8 cellular contexts compared by ENCODE assay signal in the genomic region with DNA sequence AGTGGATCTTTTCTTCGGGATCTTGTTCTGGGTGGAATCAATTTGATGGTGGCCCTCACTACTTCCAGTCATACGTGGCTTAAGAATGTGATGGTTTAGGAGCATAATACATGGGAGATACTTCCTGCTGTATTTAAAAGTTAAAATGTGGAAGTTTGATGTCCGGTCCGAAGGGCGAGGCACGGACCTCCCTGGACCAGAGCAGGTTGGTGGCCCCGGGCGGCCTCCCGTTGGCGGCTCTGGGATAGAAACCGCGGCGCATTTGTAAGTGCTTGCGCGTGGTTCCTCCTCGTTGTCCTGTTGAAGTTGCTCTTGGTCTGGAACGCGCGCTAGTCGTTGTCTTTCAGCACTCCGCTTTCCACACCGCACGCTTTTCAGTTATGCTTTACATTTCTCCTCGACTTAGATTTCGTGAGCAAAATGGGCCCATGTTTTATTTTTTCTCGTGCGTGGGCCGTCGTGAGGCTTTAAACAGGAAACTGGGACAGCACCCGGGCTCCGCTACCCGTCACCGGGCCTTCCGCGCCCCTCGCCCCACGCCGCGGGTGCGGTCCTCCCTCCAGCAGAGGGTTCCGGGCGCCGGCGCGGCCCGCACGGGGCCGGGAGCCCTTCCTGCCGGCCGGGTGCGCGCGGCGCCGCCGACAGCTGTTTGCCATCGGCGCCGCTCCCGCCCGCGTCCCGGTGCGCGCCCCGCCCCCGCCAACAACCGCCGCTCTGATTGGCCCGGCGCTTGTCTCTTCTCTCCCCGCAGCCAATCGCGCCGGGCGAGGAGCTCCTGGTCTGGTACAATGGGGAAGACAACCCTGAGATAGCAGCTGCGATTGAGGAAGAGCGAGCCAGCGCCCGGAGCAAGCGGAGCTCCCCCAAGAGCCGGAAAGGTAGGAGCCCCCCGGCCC. TPM values are rescaled to one million over a fixed set of nuclear protein-coding genes. Genes with fewer than 3 reads are reported as not detected.
DNase-seq lines count a peak whose midpoint lies in the region; ATAC-seq and TF ChIP-seq lines count a peak whose summit lies in the region.

No MANE protein-coding gene starts in this region.

- H3K27ac ChIP-seq in adrenal gland (peak overlapping the region; percentile 66 to 99 (median 90)), heart right ventricle (peak overlapping the region; percentile 64 to 98 (median 94)), upper lobe of right lung (peak overlapping the region; percentile 92)

- intact Hi-C loops in adrenal gland (cut with DNase I), result loop anchor here in 1 of 2 donors (10.0 kb wide), 1 partner anchor 56 kb away; no protein-coding TSS in a partner anchor
- intact Hi-C loops in heart right ventricle (cut with DNase I), result loop anchor here in 3 of 10 donors (2.0 to 5.0 kb wide), 2 partner anchors 48 to 58 kb away; a partner anchor contains a TSS
- intact Hi-C loops in posterior vena cava (cut with DNase I), result no loop called here
- intact Hi-C loops in upper lobe of right lung (cut with DNase I), result no loop called here

- in situ Hi-C loops in GM13976 (cut with MboI; ENCODE audit: low sequenced_read_pairs, unreplicated experiment), result no loop called here

- peak overlapping the region in 2 of 4 donors; percentile 24 to 93 for H3K4me3 ChIP-seq in adrenal gland
- peak overlapping the region; percentile 64 to 96 (median 90) for H3K4me3 ChIP-seq in heart right ventricle
- peak overlapping the region; percentile 77 for H3K4me3 ChIP-seq in upper lobe of right lung

- TF ChIP-seq POLR2A in adrenal gland (IDR thresholded peaks at IDR 0.05), result peak; percentile 65 to 92

- peaks cover 9 to 35% of the 10 kb centered on the region in 2 donors for H3K4me1 ChIP-seq in adrenal gland (replicated peaks in 1 of 2)
- peaks cover 0 to 50% (median 40%) of the 10 kb centered on the region in 9 donors for H3K4me1 ChIP-seq in heart right ventricle
- H3K4me1 ChIP-seq in upper lobe of right lung, result peaks cover 25% of the 10 kb centered on the region

- peak; percentile 75 for ATAC-seq in HG02852 (IDR thresholded peaks at IDR 0.05; ENCODE audit: unreplicated experiment)
- ATAC-seq in heart right ventricle, result peak; percentile 97 to 99 (median 98)
- peak; percentile 98 for ATAC-seq in upper lobe of right lung

- peak; percentile 97 for DNase-seq in GM13976 (ENCODE audit: low spot score)
- DNase-seq in NCI-H1436 (lab: John Stamatoyannopoulos, UW), result peak; percentile 95
- peak; percentile 97 for DNase-seq in SW480 (ENCODE audit: low spot score)
- peak; percentile 97 to 98 (median 98) for DNase-seq in adrenal gland
- DNase-seq in heart right ventricle, result peak; percentile 96 to 98
- peak; percentile 99 for DNase-seq in posterior vena cava (ENCODE audit: low spot score)
- DNase-seq in upper lobe of right lung, result peak; percentile 99

- H3K27me3 ChIP-seq in adrenal gland, result no peaks in the 10 kb centered on the region
- no peaks in the 10 kb centered on the region for H3K27me3 ChIP-seq in heart right ventricle
- H3K27me3 ChIP-seq in upper lobe of right lung, result no peaks in the 10 kb centered on the region

- TF ChIP-seq CTCF in GM13976 (IDR thresholded peaks at IDR 0.05; ENCODE audit: borderline replicate concordance, control extremely low read depth, extremely low read depth, insufficient read depth, missing control alignments) (no peak), adrenal gland (IDR thresholded peaks at IDR 0.05) (peak in 2 of 6 experiments; percentile 11 to 44), heart right ventricle (IDR thresholded peaks at IDR 0.05) (peak in 4 of 9 donors; percentile 20 to 47 (median 36)), upper lobe of right lung (IDR thresholded peaks at IDR 0.05) (peak; percentile 10)

- H3K9me3 ChIP-seq in adrenal gland (replicated peaks in 1 of 3) (no peaks in the 10 kb centered on the region), heart right ventricle (no peaks in the 10 kb centered on the region), upper lobe of right lung (no peaks in the 10 kb centered on the region)

- WGBS in adrenal gland, 4 donors, result 1 to 2% (median 1%) methylated on average over 25 to 83 of the region's 83 CpGs
- WGBS in heart right ventricle, 2 donors, result 1% methylated on average over 73 to 83 of the region's 83 CpGs

- H3K36me3 ChIP-seq in adrenal gland (replicated peaks in 1 of 2) (no peaks in the 10 kb centered on the region), heart right ventricle (peaks cover 0 to 14% (median 0%) of the 10 kb centered on the region in 9 donors), upper lobe of right lung (no peaks in the 10 kb centered on the region)

RNA-seq across cellular contexts. Expression of a gene that starts 48.9 kb away (rescaled TPM):
- total RNA-seq in adrenal gland (10 to 100 TPM; 17.9 to 45.3 (median 31.4) TPM), heart right ventricle (10 to 100 TPM; 37.5 to 57.3 (median 43.1) TPM), posterior vena cava (10 to 100 TPM; 41.7 to 46.3 TPM), upper lobe of right lung (46.7 TPM)
- polyA plus RNA-seq in adrenal gland (10 to 100 TPM; 12.5 to 29.8 (median 28.2) TPM), heart right ventricle (10 to 100 TPM; 10.3 to 26.3 TPM)
